In the genomic region with DNA sequence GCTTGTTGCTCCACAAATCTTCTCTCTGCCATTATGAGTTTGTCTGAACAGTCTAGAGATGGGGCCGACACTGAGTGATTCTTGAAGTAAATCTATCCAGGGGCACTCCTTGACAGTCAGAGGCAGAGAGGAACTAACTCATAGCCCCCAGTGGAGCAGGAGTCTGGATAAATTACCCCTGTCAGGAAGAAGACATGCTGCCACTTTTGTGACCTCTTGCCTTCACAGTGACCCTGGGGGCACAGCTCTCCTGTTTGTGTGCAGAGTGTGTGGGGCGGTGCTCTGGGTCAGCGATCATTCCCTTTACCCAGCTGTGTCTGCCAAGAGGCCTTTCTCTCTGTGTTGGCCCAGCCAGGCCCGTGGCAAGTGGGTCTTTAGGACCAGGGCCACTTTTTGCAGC, we compare ENCODE assay signal across 1 cellular context.
A peak's percentile ranks its signal among the peaks of the same experiment; 100 is the strongest.
TF ChIP-seq lines count a peak whose summit lies in the region.

No MANE protein-coding gene starts in this region.

TF ChIP-seq in HepG2, 621 proteins besides CTCF, POLR2A, EP300 and RAD21 (continued from another document):
- 0 out of 2 replicates have a peak, but pooled peaks have one; percentile 27 for TF ChIP-seq FOXA3 (CRISPR knock-in tag; IDR thresholded peaks at IDR 0.05)
- TF ChIP-seq, protein P1, sequence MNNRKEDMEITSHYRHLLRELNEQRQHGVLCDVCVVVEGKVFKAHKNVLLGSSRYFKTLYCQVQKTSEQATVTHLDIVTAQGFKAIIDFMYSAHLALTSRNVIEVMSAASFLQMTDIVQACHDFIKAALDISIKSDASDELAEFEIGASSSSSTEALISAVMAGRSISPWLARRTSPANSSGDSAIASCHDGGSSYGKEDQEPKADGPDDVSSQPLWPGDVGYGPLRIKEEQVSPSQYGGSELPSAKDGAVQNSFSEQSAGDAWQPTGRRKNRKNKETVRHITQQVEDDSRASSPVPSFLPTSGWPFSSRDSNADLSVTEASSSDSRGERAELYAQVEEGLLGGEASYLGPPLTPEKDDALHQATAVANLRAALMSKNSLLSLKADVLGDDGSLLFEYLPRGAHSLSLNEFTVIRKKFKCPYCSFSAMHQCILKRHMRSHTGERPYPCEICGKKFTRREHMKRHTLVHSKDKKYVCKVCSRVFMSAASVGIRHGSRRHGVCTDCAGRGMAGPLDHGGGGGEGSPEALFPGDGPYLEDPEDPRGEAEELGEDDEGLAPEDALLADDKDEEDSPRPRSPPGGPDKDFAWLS (CRISPR knock-in tag; IDR thresholded peaks at IDR 0.05; ENCODE audit: borderline replicate concordance) = no peak
- TF ChIP-seq SAP130 (CRISPR knock-in tag; IDR thresholded peaks at IDR 0.05; ENCODE audit: low read depth) = peak; percentile 55; the same call in 1 of the 2 replicates
- TF ChIP-seq, protein P2, sequence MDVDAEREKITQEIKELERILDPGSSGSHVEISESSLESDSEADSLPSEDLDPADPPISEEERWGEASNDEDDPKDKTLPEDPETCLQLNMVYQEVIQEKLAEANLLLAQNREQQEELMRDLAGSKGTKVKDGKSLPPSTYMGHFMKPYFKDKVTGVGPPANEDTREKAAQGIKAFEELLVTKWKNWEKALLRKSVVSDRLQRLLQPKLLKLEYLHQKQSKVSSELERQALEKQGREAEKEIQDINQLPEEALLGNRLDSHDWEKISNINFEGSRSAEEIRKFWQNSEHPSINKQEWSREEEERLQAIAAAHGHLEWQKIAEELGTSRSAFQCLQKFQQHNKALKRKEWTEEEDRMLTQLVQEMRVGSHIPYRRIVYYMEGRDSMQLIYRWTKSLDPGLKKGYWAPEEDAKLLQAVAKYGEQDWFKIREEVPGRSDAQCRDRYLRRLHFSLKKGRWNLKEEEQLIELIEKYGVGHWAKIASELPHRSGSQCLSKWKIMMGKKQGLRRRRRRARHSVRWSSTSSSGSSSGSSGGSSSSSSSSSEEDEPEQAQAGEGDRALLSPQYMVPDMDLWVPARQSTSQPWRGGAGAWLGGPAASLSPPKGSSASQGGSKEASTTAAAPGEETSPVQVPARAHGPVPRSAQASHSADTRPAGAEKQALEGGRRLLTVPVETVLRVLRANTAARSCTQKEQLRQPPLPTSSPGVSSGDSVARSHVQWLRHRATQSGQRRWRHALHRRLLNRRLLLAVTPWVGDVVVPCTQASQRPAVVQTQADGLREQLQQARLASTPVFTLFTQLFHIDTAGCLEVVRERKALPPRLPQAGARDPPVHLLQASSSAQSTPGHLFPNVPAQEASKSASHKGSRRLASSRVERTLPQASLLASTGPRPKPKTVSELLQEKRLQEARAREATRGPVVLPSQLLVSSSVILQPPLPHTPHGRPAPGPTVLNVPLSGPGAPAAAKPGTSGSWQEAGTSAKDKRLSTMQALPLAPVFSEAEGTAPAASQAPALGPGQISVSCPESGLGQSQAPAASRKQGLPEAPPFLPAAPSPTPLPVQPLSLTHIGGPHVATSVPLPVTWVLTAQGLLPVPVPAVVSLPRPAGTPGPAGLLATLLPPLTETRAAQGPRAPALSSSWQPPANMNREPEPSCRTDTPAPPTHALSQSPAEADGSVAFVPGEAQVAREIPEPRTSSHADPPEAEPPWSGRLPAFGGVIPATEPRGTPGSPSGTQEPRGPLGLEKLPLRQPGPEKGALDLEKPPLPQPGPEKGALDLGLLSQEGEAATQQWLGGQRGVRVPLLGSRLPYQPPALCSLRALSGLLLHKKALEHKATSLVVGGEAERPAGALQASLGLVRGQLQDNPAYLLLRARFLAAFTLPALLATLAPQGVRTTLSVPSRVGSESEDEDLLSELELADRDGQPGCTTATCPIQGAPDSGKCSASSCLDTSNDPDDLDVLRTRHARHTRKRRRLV (CRISPR knock-in tag; IDR thresholded peaks at IDR 0.05) = no peak
- TF ChIP-seq, protein P3, sequence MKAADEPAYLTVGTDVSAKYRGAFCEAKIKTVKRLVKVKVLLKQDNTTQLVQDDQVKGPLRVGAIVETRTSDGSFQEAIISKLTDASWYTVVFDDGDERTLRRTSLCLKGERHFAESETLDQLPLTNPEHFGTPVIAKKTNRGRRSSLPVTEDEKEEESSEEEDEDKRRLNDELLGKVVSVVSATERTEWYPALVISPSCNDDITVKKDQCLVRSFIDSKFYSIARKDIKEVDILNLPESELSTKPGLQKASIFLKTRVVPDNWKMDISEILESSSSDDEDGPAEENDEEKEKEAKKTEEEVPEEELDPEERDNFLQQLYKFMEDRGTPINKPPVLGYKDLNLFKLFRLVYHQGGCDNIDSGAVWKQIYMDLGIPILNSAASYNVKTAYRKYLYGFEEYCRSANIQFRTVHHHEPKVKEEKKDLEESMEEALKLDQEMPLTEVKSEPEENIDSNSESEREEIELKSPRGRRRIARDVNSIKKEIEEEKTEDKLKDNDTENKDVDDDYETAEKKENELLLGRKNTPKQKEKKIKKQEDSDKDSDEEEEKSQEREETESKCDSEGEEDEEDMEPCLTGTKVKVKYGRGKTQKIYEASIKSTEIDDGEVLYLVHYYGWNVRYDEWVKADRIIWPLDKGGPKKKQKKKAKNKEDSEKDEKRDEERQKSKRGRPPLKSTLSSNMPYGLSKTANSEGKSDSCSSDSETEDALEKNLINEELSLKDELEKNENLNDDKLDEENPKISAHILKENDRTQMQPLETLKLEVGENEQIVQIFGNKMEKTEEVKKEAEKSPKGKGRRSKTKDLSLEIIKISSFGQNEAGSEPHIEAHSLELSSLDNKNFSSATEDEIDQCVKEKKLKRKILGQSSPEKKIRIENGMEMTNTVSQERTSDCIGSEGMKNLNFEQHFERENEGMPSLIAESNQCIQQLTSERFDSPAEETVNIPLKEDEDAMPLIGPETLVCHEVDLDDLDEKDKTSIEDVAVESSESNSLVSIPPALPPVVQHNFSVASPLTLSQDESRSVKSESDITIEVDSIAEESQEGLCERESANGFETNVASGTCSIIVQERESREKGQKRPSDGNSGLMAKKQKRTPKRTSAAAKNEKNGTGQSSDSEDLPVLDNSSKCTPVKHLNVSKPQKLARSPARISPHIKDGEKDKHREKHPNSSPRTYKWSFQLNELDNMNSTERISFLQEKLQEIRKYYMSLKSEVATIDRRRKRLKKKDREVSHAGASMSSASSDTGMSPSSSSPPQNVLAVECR (CRISPR knock-in tag; IDR thresholded peaks at IDR 0.05; ENCODE audit: borderline replicate concordance) = peak; percentile 23; the same call in 1 of the 2 replicates
- TF ChIP-seq NR2F6 (IDR thresholded peaks at IDR 0.05) = peak; percentile 92
- peak; percentile 96 for TF ChIP-seq NR2F6 (CRISPR knock-in tag; IDR thresholded peaks at IDR 0.05)
- TF ChIP-seq RXRA (CRISPR knock-in tag; IDR thresholded peaks at IDR 0.05) = peak; percentile 89
- TF ChIP-seq TARDBP (CRISPR knock-in tag; IDR thresholded peaks at IDR 0.05) = 0 out of 2 replicates have a peak, but pooled peaks have one; percentile 21
- TF ChIP-seq MIER3 (CRISPR knock-in tag; IDR thresholded peaks at IDR 0.05; ENCODE audit: borderline replicate concordance) = no peak
- no peak for TF ChIP-seq SIN3B (IDR thresholded peaks at IDR 0.05; ENCODE audit: low read length)
- TF ChIP-seq, protein P4, sequence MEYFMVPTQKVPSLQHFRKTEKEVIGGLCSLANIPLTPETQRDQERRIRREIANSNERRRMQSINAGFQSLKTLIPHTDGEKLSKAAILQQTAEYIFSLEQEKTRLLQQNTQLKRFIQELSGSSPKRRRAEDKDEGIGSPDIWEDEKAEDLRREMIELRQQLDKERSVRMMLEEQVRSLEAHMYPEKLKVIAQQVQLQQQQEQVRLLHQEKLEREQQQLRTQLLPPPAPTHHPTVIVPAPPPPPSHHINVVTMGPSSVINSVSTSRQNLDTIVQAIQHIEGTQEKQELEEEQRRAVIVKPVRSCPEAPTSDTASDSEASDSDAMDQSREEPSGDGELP (IDR thresholded peaks at IDR 0.05; ENCODE audit: borderline replicate concordance, low read depth) = peak; percentile 76; the same call in 1 of the 2 replicates
- TF ChIP-seq ZNF672 (CRISPR knock-in tag; IDR thresholded peaks at IDR 0.05) = no peak
- 0 out of 2 replicates have a peak, but pooled peaks have one; percentile 16 for TF ChIP-seq CEBPG (CRISPR knock-in tag; IDR thresholded peaks at IDR 0.05)
- 0 out of 2 replicates have a peak, but pooled peaks have one; percentile 29 for TF ChIP-seq ZNF124 (CRISPR knock-in tag; IDR thresholded peaks at IDR 0.05)
- no peak for TF ChIP-seq FOXP1 (IDR thresholded peaks at IDR 0.05)
- peak; percentile 27; the same call in 1 of the 2 replicates for TF ChIP-seq FOXP1 (CRISPR knock-in tag; IDR thresholded peaks at IDR 0.05)
- no peak for TF ChIP-seq ATF7-NPFF (CRISPR knock-in tag; IDR thresholded peaks at IDR 0.05; ENCODE audit: low read depth)
- peak; percentile 76; the same call in 1 of the 2 replicates for TF ChIP-seq HNRNPL (IDR thresholded peaks at IDR 0.05; ENCODE audit: low read depth, low read length)
